In the genomic region with DNA sequence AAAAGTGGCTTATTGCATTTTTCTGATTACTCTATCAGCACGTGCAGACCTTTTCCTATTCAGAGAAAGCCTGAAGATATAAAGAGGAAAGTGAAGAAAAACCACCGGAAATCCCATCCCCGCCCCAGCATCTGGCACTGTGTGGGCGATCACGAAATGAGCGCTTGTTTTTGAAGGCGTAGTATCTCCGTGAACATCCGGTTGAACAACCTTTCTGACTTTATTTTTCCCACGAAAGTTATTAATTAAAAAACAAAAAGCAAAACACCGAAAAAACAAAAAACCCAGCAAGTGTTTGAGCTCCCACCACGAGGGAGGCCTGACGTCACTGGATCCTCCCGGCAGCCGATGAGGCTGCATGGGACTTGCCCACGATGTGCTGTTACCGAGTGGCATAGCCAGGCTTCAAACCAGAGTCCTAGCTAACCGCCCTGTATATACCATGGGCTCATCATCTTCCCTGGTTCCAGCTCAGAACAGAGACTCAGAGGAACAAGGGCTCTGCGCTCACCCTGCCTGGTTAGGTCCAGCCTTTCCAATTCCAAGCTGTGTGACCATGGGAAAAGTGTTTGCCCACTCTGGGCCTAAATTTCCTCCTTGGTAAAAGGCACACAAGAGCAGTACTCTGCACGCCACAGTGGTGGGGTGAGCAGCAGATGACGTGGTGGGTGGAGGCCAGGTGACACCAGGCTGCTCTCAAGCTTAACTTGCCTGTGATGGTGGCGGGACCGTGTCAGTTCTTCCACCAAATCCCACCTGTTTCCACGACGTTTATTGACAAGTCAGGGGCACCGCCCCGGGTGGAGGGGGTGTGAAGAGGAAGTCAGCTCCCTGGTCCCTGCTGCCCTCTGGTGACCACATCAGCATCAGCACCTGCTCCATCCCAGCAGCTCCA, we compare ENCODE assay signal across 8 cellular contexts. TPM values are rescaled to one million over a fixed set of nuclear protein-coding genes. Genes with fewer than 3 reads are reported as not detected.
DNase-seq lines count a peak whose midpoint lies in the region; ATAC-seq and TF ChIP-seq lines count a peak whose summit lies in the region.

No MANE protein-coding gene starts in this region.

- H3K4me1 Mint-ChIP-seq in IgD-negative memory B cell (peaks cover 8 to 15% (median 13%) of the 10 kb centered on the region in 3 donors), type B pancreatic cell (ENCODE audit: unreplicated experiment) (peaks cover 3% of the 10 kb centered on the region)
- H3K4me1 Mint-ChIP-seq in activated naive CD4-positive, alpha-beta T cell treated with anti-CD3 and anti-CD28 coated beads, Interleukin-2, amount 50 U/mL, for 24 hours = peaks cover 77% of the 10 kb centered on the region

- ATAC-seq in GM21528 (IDR thresholded peaks at IDR 0.05; ENCODE audit: low FRiP score, unreplicated experiment) (peak; percentile 70), SK-N-SH treated with all-trans-retinoic acid at 6 μM for 48 hours (peak; percentile 95)

- H3K9me2 ChIP-seq in DOHH2 (replicated peaks; ENCODE audit: control insufficient read depth, low read length) = no peaks in the 10 kb centered on the region

- H3K9me3 ChIP-seq in DOHH2 (ENCODE audit: control insufficient read depth, insufficient read depth, low read length) = peaks cover 16% of the 10 kb centered on the region

- DNase-seq in head of caudate nucleus (peak; percentile 43 to 86 (median 69)), posterior vena cava (ENCODE audit: low spot score) (peak; percentile 95), type B pancreatic cell (ENCODE audit: extremely low spot score, unreplicated experiment) (no peak)

- H3K9me3 Mint-ChIP-seq in IgD-negative memory B cell (peaks cover 0 to 10% (median 0%) of the 10 kb centered on the region in 3 donors), type B pancreatic cell (no peaks in the 10 kb centered on the region)
- no peaks in the 10 kb centered on the region for H3K9me3 Mint-ChIP-seq in activated naive CD4-positive, alpha-beta T cell treated with anti-CD3 and anti-CD28 coated beads, Interleukin-2, amount 50 U/mL, for 24 hours

- H3F3A ChIP-seq in DOHH2 (ENCODE audit: control insufficient read depth, insufficient read depth) = peaks cover 40% of the 10 kb centered on the region

- peaks cover 1% of the 10 kb centered on the region for H3K27me3 Mint-ChIP-seq in IgD-negative memory B cell
- H3K27me3 Mint-ChIP-seq in activated naive CD4-positive, alpha-beta T cell treated with anti-CD3 and anti-CD28 coated beads, Interleukin-2, amount 50 U/mL, for 24 hours = no peaks in the 10 kb centered on the region
- no peaks in the 10 kb centered on the region for H3K27me3 Mint-ChIP-seq in type B pancreatic cell

- peaks cover 6% of the 10 kb centered on the region; the same call in 1 of the 2 replicates for H4K20me1 ChIP-seq in DOHH2 (ENCODE audit: control insufficient read depth, insufficient read depth, low read depth, low read length)

- intact Hi-C loops in head of caudate nucleus (cut with DNase I) = loop anchor here (5.0 kb wide), 1 partner anchor 130 kb away; no protein-coding TSS in a partner anchor
- intact Hi-C loops in posterior vena cava (cut with DNase I) = loop anchor here (2.0 to 5.0 kb wide), 4 partner anchors 21 to 197 kb away; no protein-coding TSS in a partner anchor

- peak; percentile 73 for TF ChIP-seq CTCF in DOHH2 (IDR thresholded peaks at IDR 0.05; ENCODE audit: low read depth, low read length, poor library complexity, severe bottlenecking)
- peak; percentile 80 for TF ChIP-seq CTCF in type B pancreatic cell (conservative IDR thresholded peaks at IDR 0.05)

- H3K4me2 ChIP-seq in DOHH2 (ENCODE audit: low read length) = peak overlapping the region; percentile 81

- peaks cover 19% of the 10 kb centered on the region for H3K36me3 ChIP-seq in DOHH2 (ENCODE audit: control insufficient read depth, low read length)

- H3K79me2 ChIP-seq in DOHH2 (ENCODE audit: control insufficient read depth, low read length) = no peaks in the 10 kb centered on the region

- peak overlapping the region; percentile 57 for H3K4me3 ChIP-seq in DOHH2 (ENCODE audit: low read length)

- H3K36me3 Mint-ChIP-seq in IgD-negative memory B cell (no peaks in the 10 kb centered on the region), type B pancreatic cell (no peaks in the 10 kb centered on the region)
- peaks cover 14% of the 10 kb centered on the region for H3K36me3 Mint-ChIP-seq in activated naive CD4-positive, alpha-beta T cell treated with anti-CD3 and anti-CD28 coated beads, Interleukin-2, amount 50 U/mL, for 24 hours

- H3K27me3 ChIP-seq in DOHH2 (ENCODE audit: control insufficient read depth, low read length) = peaks cover 3% of the 10 kb centered on the region; the same call in 1 of the 2 replicates

- peak overlapping the region; percentile 69 for H3K27ac ChIP-seq in DOHH2 (ENCODE audit: low read depth, low read length)

- peak overlapping the region; percentile 93 to 97 (median 94) for H3K27ac Mint-ChIP-seq in IgD-negative memory B cell
- peak overlapping the region; percentile 100 for H3K27ac Mint-ChIP-seq in activated naive CD4-positive, alpha-beta T cell treated with anti-CD3 and anti-CD28 coated beads, Interleukin-2, amount 50 U/mL, for 24 hours
- H3K27ac Mint-ChIP-seq in type B pancreatic cell = no peak overlapping the region

- peak overlapping the region; percentile 71 to 90 (median 78) for H3K4me3 Mint-ChIP-seq in IgD-negative memory B cell
- H3K4me3 Mint-ChIP-seq in activated naive CD4-positive, alpha-beta T cell treated with anti-CD3 and anti-CD28 coated beads, Interleukin-2, amount 50 U/mL, for 24 hours = peak overlapping the region; percentile 80
- H3K4me3 Mint-ChIP-seq in type B pancreatic cell = no peak overlapping the region

- H3K4me1 ChIP-seq in DOHH2 (ENCODE audit: control insufficient read depth, low read length) = peaks cover 41% of the 10 kb centered on the region

TF ChIP-seq in SK-N-SH treated with all-trans-retinoic acid at 6 μM for 48 hours, 23 proteins besides CTCF, POLR2A, EP300 and RAD21 (continues in another document):
- no peak for TF ChIP-seq OSR1 (CRISPR knock-in tag; IDR thresholded peaks at IDR 0.05)
- TF ChIP-seq BACH2 (CRISPR knock-in tag; IDR thresholded peaks at IDR 0.05; ENCODE audit: borderline replicate concordance) = no peak
- TF ChIP-seq TOX (CRISPR knock-in tag; IDR thresholded peaks at IDR 0.05; ENCODE audit: borderline replicate concordance) = no peak
- TF ChIP-seq ISL1 (CRISPR knock-in tag; IDR thresholded peaks at IDR 0.05) = no peak
- TF ChIP-seq, protein P1, sequence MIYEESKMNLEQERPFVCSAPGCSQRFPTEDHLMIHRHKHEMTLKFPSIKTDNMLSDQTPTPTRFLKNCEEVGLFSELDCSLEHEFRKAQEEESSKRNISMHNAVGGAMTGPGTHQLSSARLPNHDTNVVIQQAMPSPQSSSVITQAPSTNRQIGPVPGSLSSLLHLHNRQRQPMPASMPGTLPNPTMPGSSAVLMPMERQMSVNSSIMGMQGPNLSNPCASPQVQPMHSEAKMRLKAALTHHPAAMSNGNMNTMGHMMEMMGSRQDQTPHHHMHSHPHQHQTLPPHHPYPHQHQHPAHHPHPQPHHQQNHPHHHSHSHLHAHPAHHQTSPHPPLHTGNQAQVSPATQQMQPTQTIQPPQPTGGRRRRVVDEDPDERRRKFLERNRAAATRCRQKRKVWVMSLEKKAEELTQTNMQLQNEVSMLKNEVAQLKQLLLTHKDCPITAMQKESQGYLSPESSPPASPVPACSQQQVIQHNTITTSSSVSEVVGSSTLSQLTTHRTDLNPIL (CRISPR knock-in tag; IDR thresholded peaks at IDR 0.05; ENCODE audit: low read depth) = no peak
- TF ChIP-seq, protein P2, sequence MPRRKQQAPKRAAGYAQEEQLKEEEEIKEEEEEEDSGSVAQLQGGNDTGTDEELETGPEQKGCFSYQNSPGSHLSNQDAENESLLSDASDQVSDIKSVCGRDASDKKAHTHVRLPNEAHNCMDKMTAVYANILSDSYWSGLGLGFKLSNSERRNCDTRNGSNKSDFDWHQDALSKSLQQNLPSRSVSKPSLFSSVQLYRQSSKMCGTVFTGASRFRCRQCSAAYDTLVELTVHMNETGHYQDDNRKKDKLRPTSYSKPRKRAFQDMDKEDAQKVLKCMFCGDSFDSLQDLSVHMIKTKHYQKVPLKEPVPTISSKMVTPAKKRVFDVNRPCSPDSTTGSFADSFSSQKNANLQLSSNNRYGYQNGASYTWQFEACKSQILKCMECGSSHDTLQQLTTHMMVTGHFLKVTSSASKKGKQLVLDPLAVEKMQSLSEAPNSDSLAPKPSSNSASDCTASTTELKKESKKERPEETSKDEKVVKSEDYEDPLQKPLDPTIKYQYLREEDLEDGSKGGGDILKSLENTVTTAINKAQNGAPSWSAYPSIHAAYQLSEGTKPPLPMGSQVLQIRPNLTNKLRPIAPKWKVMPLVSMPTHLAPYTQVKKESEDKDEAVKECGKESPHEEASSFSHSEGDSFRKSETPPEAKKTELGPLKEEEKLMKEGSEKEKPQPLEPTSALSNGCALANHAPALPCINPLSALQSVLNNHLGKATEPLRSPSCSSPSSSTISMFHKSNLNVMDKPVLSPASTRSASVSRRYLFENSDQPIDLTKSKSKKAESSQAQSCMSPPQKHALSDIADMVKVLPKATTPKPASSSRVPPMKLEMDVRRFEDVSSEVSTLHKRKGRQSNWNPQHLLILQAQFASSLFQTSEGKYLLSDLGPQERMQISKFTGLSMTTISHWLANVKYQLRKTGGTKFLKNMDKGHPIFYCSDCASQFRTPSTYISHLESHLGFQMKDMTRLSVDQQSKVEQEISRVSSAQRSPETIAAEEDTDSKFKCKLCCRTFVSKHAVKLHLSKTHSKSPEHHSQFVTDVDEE (CRISPR knock-in tag; IDR thresholded peaks at IDR 0.05) = no peak
- TF ChIP-seq, protein P3, sequence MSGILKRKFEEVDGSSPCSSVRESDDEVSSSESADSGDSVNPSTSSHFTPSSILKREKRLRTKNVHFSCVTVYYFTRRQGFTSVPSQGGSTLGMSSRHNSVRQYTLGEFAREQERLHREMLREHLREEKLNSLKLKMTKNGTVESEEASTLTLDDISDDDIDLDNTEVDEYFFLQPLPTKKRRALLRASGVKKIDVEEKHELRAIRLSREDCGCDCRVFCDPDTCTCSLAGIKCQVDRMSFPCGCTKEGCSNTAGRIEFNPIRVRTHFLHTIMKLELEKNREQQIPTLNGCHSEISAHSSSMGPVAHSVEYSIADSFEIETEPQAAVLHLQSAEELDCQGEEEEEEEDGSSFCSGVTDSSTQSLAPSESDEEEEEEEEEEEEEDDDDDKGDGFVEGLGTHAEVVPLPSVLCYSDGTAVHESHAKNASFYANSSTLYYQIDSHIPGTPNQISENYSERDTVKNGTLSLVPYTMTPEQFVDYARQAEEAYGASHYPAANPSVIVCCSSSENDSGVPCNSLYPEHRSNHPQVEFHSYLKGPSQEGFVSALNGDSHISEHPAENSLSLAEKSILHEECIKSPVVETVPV (CRISPR knock-in tag; IDR thresholded peaks at IDR 0.05) = no peak
- TF ChIP-seq SNAI2 (CRISPR knock-in tag; IDR thresholded peaks at IDR 0.05) = no peak

RNA-seq across cellular contexts. Expression of a gene that starts 34.3 kb away (rescaled TPM):
- polyA plus RNA-seq in IgD-negative memory B cell = 2.2 TPM
- total RNA-seq in posterior vena cava (under 1 TPM; 0.24 to 0.56 TPM), type B pancreatic cell (ENCODE audit: low replicate concordance) (0.29 TPM in 1 of 2 replicates, not detected in the other)

RNA-seq across cellular contexts. Expression of a gene that starts 53.9 kb away (rescaled TPM):
- polyA plus RNA-seq in IgD-negative memory B cell = 69.6 TPM
- total RNA-seq in posterior vena cava = 100 to 1,000 TPM in 1 of 2 donors, 10 to 100 TPM in 1; 99.2 to 112 TPM
- 12.3 and 22.1 TPM in 2 replicates for total RNA-seq in type B pancreatic cell (ENCODE audit: low replicate concordance)
